Comparison of ENCODE assay signal across 3 cellular contexts in the genomic region with DNA sequence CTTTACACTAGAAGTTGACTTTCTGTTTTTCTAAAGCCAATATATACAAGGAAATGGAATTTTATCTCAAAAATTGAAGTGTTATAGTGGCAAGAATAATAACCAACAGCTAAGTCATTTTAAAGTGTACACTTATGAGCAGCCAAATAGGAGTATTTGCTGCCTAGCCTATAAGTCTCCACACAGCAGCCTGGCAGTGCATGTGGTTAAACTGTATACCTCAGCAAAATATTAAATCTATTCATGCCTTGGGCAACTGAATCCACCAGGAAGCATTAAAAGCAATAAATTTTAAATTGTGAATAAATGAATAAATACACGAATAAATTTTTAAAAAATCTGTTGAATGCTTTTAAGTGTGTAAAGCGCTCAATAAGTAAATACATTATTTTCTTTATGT.
A peak's percentile ranks its signal among the peaks of the same experiment; 100 is the strongest.
TF ChIP-seq lines count a peak whose summit lies in the region.

No MANE protein-coding gene starts in this region.

TF ChIP-seq in HepG2, 621 proteins besides CTCF, POLR2A, EP300 and RAD21:
- TF ChIP-seq MTF1 (CRISPR knock-in tag; IDR thresholded peaks at IDR 0.05) (no peak), SAP130 (CRISPR knock-in tag; IDR thresholded peaks at IDR 0.05; ENCODE audit: low read depth) (no peak), KDM2A (CRISPR knock-in tag; IDR thresholded peaks at IDR 0.05; ENCODE audit: borderline replicate concordance, low read depth) (no peak), CENPT (CRISPR knock-in tag; IDR thresholded peaks at IDR 0.05; ENCODE audit: low read depth) (no peak), ZNF343 (CRISPR knock-in tag; IDR thresholded peaks at IDR 0.05) (no peak), RFXAP (CRISPR knock-in tag; IDR thresholded peaks at IDR 0.05; ENCODE audit: borderline replicate concordance) (no peak), ZNF30 (CRISPR knock-in tag; IDR thresholded peaks at IDR 0.05) (no peak), ZNF263 (CRISPR knock-in tag; IDR thresholded peaks at IDR 0.05) (no peak), MAFK (conservative IDR thresholded peaks at IDR 0.05 in 1 of 2, IDR thresholded peaks at IDR 0.05 in 1 of 2; ENCODE audit: low read length in 2 of 2) (peak; percentile 36 to 52; a peak in 3 of 4 replicates), ETV5 (CRISPR knock-in tag; IDR thresholded peaks at IDR 0.05; ENCODE audit: borderline replicate concordance) (no peak), ZNF629 (CRISPR knock-in tag; conservative IDR thresholded peaks at IDR 0.05) (no peak), MAFF (IDR thresholded peaks at IDR 0.05; ENCODE audit: low read depth, low read length) (peak; percentile 43; the same call in 1 of the 2 replicates), ZNF224 (CRISPR knock-in tag; IDR thresholded peaks at IDR 0.05) (no peak), SP5 (CRISPR knock-in tag; IDR thresholded peaks at IDR 0.05; ENCODE audit: borderline replicate concordance, low read depth) (no peak), NPAS2 (CRISPR knock-in tag; IDR thresholded peaks at IDR 0.05; ENCODE audit: borderline replicate concordance) (no peak)
- TF ChIP-seq, protein P1, sequence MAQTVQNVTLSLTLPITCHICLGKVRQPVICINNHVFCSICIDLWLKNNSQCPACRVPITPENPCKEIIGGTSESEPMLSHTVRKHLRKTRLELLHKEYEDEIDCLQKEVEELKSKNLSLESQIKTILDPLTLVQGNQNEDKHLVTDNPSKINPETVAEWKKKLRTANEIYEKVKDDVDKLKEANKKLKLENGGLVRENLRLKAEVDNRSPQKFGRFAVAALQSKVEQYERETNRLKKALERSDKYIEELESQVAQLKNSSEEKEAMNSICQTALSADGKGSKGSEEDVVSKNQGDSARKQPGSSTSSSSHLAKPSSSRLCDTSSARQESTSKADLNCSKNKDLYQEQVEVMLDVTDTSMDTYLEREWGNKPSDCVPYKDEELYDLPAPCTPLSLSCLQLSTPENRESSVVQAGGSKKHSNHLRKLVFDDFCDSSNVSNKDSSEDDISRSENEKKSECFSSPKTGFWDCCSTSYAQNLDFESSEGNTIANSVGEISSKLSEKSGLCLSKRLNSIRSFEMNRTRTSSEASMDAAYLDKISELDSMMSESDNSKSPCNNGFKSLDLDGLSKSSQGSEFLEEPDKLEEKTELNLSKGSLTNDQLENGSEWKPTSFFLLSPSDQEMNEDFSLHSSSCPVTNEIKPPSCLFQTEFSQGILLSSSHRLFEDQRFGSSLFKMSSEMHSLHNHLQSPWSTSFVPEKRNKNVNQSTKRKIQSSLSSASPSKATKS (CRISPR knock-in tag; IDR thresholded peaks at IDR 0.05): no peak

TF ChIP-seq in A549, 52 proteins besides CTCF, POLR2A, EP300 and RAD21:
- TF ChIP-seq MAFK (IDR thresholded peaks at IDR 0.05; ENCODE audit: partially characterized antibody) (peak; percentile 23), TP53 (CRISPR knock-in tag; IDR thresholded peaks at IDR 0.05) (no peak), GATA3 (IDR thresholded peaks at IDR 0.05; ENCODE audit: borderline replicate concordance) (no peak), BCL3 (IDR thresholded peaks at IDR 0.05) (no peak)

TF ChIP-seq in IMR-90, 13 proteins besides CTCF, POLR2A, EP300 and RAD21:
- TF ChIP-seq MAFK (IDR thresholded peaks at IDR 0.05; ENCODE audit: low read depth, low read length) (peak; percentile 32; the same call in 1 of the 2 replicates), ELK1 (IDR thresholded peaks at IDR 0.05; ENCODE audit: borderline replicate concordance, low read depth, low read length) (no peak), MAZ (IDR thresholded peaks at IDR 0.05; ENCODE audit: borderline replicate concordance, low read depth, low read length) (no peak)
